Comparison of ENCODE assay signal across 1 cellular context in the genomic region with DNA sequence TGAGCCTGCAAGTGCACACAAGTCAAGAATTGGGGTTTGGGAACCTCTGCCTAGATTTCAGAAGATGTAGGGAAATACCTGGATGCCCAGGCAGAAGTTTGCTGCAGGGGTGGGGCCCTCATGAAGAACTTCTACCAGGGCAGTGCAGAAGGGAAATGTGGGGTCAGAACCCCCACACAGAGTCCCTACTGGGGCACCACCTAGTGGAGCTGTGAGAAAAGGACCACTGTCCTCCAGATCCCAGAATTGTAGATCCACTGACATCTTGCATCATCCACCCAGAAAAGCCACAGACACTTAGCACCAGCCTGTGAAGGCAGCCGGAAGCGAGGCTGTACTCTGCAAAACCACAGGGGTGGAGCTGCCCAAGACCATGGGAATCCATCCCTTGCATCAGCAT.
TF ChIP-seq lines count a peak whose summit lies in the region.
"Not testable (repeated sequence)": the region's sequence is repeated elsewhere in the genome, so short reads cannot be mapped to it uniquely, and the experiment has no call there.

No MANE protein-coding gene starts in this region.

TF ChIP-seq in K562, 482 proteins besides CTCF, POLR2A, EP300 and RAD21:
- TF ChIP-seq CEBPG (CRISPR knock-in tag; IDR thresholded peaks at IDR 0.05) (peak; percentile 87), CEBPG (tag; conservative IDR thresholded peaks at IDR 0.05 in 1 of 2, IDR thresholded peaks at IDR 0.05 in 1 of 2) (peak; percentile 78 to 93), ATF4 (CRISPR knock-in tag; IDR thresholded peaks at IDR 0.05) (peak; percentile 49; the same call in 1 of the 2 replicates), ETV1 (tag; conservative IDR thresholded peaks at IDR 0.05; ENCODE audit: low read depth) (peak; percentile 68), ZFP36 (IDR thresholded peaks at IDR 0.05; ENCODE audit: low read depth, low read length, partially characterized antibody) (peak; percentile 27), CTBP1 (IDR thresholded peaks at IDR 0.05; ENCODE audit: borderline replicate concordance) (0 out of 2 replicates have a peak, but pooled peaks have one; percentile 25), TRIM24 (IDR thresholded peaks at IDR 0.05) (peak; percentile 53 to 74; a peak in 2 of 4 replicates), CEBPB (tag; IDR thresholded peaks at IDR 0.05) (peak; percentile 53; the same call in 1 of the 2 replicates), CBX5 (IDR thresholded peaks at IDR 0.05; ENCODE audit: borderline replicate concordance, low read depth) (peak; percentile 67), CBX1 (IDR thresholded peaks at IDR 0.05; ENCODE audit: low read depth) (peak; percentile 80; the same call in 1 of the 2 replicates), TRIM28 (IDR thresholded peaks at IDR 0.05) (peak; percentile 90), CBX3 (IDR thresholded peaks at IDR 0.05; ENCODE audit: borderline replicate concordance in 1 of 2, low read length in 2 of 2) (0 out of 3 replicates have a peak, but pooled peaks of 1 of the 2 experiments have one; percentile 53), ATF7 (IDR thresholded peaks at IDR 0.05) (peak; percentile 39; the same call in 1 of the 2 replicates), GABPA (tag; conservative IDR thresholded peaks at IDR 0.05; ENCODE audit: low read depth) (peak; percentile 38; the same call in 1 of the 2 replicates)
- TF ChIP-seq, protein P1, sequence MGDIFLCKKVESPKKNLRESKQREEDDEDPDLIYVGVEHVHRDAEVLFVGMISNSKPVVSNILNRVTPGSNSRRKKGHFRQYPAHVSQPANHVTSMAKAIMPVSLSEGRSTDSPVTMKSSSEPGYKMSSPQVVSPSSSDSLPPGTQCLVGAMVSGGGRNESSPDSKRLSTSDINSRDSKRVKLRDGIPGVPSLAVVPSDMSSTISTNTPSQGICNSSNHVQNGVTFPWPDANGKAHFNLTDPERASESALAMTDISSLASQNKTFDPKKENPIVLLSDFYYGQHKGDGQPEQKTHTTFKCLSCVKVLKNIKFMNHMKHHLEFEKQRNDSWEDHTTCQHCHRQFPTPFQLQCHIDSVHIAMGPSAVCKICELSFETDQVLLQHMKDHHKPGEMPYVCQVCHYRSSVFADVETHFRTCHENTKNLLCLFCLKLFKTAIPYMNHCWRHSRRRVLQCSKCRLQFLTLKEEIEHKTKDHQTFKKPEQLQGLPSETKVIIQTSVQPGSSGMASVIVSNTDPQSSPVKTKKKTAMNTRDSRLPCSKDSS (IDR thresholded peaks at IDR 0.05; ENCODE audit: low read depth, partially characterized antibody) = peak; percentile 71
- TF ChIP-seq, protein P2, sequence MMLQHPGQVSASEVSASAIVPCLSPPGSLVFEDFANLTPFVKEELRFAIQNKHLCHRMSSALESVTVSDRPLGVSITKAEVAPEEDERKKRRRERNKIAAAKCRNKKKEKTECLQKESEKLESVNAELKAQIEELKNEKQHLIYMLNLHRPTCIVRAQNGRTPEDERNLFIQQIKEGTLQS (IDR thresholded peaks at IDR 0.05) = peak; percentile 85
- TF ChIP-seq, protein P2 (CRISPR knock-in tag; conservative IDR thresholded peaks at IDR 0.05) = not testable (repeated sequence)
